Comparison of ENCODE assay signal across 8 cellular contexts in genomic region chr2:84495539-84496146, GRCh38. TPM values are rescaled to one million over a fixed set of nuclear protein-coding genes. Genes with fewer than 3 reads are reported as not detected.
A peak's percentile ranks its signal among the peaks of the same experiment; 100 is the strongest.
DNase-seq lines count a peak whose midpoint lies in the region; ATAC-seq, FAIRE-seq and TF ChIP-seq lines count a peak whose summit lies in the region.

No MANE protein-coding gene starts in this region.

- peak; percentile 69 for TF ChIP-seq CTCF in Panc1 (IDR thresholded peaks at IDR 0.05)
- TF ChIP-seq CTCF in stomach (IDR thresholded peaks at IDR 0.05): peak in 5 of 7 experiments; percentile 64 to 74 (median 66)

- intact Hi-C loops in Panc1 (cut with micrococcal nuclease; ENCODE audit: unreplicated experiment): loop anchor here (1.0 to 5.0 kb wide), 4 partner anchors 136 to 432 kb away; partner anchors contain the start of gene TRABD2A
- intact Hi-C loops in stomach (cut with DNase I; ENCODE audit: low total_unique reads): loop anchor here (10.0 kb wide), 2 partner anchors 129 to 379 kb away; no protein-coding TSS in a partner anchor

- WGBS in stomach, 5 donors: 19 to 28% (median 22%) methylated on average over 8 of the region's 8 CpGs

- no peak overlapping the region for H3K4me3 ChIP-seq in Panc1 (ENCODE audit: low read depth in 2 of 2, low read length in 2 of 2)
- no peak overlapping the region for H3K4me3 ChIP-seq in stomach

- no peak for TF ChIP-seq EP300 in stomach (IDR thresholded peaks at IDR 0.05)

- no peaks in the 10 kb centered on the region for H3K36me3 ChIP-seq in Panc1 (ENCODE audit: control insufficient read depth, insufficient read depth, low read length)
- no peaks in the 10 kb centered on the region for H3K36me3 ChIP-seq in stomach

- H3K27me3 Mint-ChIP-seq in activated CD8-positive, alpha-beta memory T cell treated with anti-CD3 and anti-CD28 coated beads, Interleukin-2, amount 10 ng/mL, durations not matched to agents 7 days and 5 days: no peaks in the 10 kb centered on the region

- H3K4me1 Mint-ChIP-seq in activated CD8-positive, alpha-beta memory T cell treated with anti-CD3 and anti-CD28 coated beads, Interleukin-2, amount 10 ng/mL, durations not matched to agents 7 days and 5 days: peaks cover 5% of the 10 kb centered on the region

- H3K27ac ChIP-seq in Panc1 (ENCODE audit: low read length) (no peak overlapping the region), stomach (no peak overlapping the region)

- POLR2A ChIA-PET in Panc1 (lab: Charles Lee): no interaction called here

- H3K4me3 Mint-ChIP-seq in activated CD8-positive, alpha-beta memory T cell treated with anti-CD3 and anti-CD28 coated beads, Interleukin-2, amount 10 ng/mL, durations not matched to agents 7 days and 5 days: no peak overlapping the region

- BruUV-seq in Panc1 (replicated peaks; lab: Mats Ljungman, UMichigan): no TSS peak

- FAIRE-seq in islet of Langerhans (lab: Jason Lieb, UNC): peak; percentile 100

- peak; percentile 92 for ATAC-seq in activated CD8-positive, alpha-beta memory T cell treated with anti-CD3 and anti-CD28 coated beads, Interleukin-2, amount 10 ng/mL, durations not matched to agents 7 days and 5 days
- ATAC-seq in GM21576 (IDR thresholded peaks at IDR 0.05; ENCODE audit: unreplicated experiment): peak; percentile 83
- peak; percentile 92 for ATAC-seq in Panc1

- no peak for TF ChIP-seq POLR2A in stomach (IDR thresholded peaks at IDR 0.05)

- H3K4me1 ChIP-seq in Panc1 (ENCODE audit: control insufficient read depth, insufficient read depth, low read length) (no peaks in the 10 kb centered on the region), stomach (no peaks in the 10 kb centered on the region)

- CTCF ChIA-PET in activated CD8-positive, alpha-beta memory T cell treated with anti-CD3 and anti-CD28 coated beads, Interleukin-2, amount 10 ng/mL, durations not matched to agents 7 days and 5 days (lab: Charles Lee): no interaction called here
- CTCF ChIA-PET in Panc1 (lab: Charles Lee): no interaction called here

- H3K36me3 Mint-ChIP-seq in activated CD8-positive, alpha-beta memory T cell treated with anti-CD3 and anti-CD28 coated beads, Interleukin-2, amount 10 ng/mL, durations not matched to agents 7 days and 5 days: no peaks in the 10 kb centered on the region

- H3K27me3 ChIP-seq in Panc1 (ENCODE audit: control insufficient read depth, insufficient read depth, low read length): no peaks in the 10 kb centered on the region; the same call in 1 of the 2 replicates
- no peaks in the 10 kb centered on the region for H3K27me3 ChIP-seq in stomach

- in situ Hi-C loops in KBM-7 (cut with MboI; ENCODE audit: low pct_unique_long_range_greater_than_20kb, low sequenced_read_pairs): loop anchor here (25.0 kb wide), 1 partner anchor 792 kb away; no protein-coding TSS in a partner anchor
- in situ Hi-C loops in Panc1 (cut with HindIII; ENCODE audit: low pct_unique_long_range_greater_than_20kb, low sequenced_read_pairs): no loop called here

- no peak for DNase-seq in activated CD8-positive, alpha-beta memory T cell treated with anti-CD3 and anti-CD28 coated beads, Interleukin-2, amount 10 ng/mL, durations not matched to agents 7 days and 5 days
- no peak for DNase-seq in activated CD8-positive, alpha-beta memory T cell treated with anti-CD3 and anti-CD28 coated beads for 24 hours
- DNase-seq in KBM-7 (peak; percentile 80), Panc1 (ENCODE audit: low read depth, low spot score) (peak; percentile 55), brain pericyte (ENCODE audit: low read depth, low spot score) (peak; percentile 25), stomach (no peak)

- no peaks in the 10 kb centered on the region for H3K9me3 ChIP-seq in Panc1 (ENCODE audit: control insufficient read depth, insufficient read depth, low read depth, low read length)
- H3K9me3 ChIP-seq in stomach: no peaks in the 10 kb centered on the region

- no peak overlapping the region for H3K27ac Mint-ChIP-seq in activated CD8-positive, alpha-beta memory T cell treated with anti-CD3 and anti-CD28 coated beads, Interleukin-2, amount 10 ng/mL, durations not matched to agents 7 days and 5 days

- H3K9me3 Mint-ChIP-seq in activated CD8-positive, alpha-beta memory T cell treated with anti-CD3 and anti-CD28 coated beads, Interleukin-2, amount 10 ng/mL, durations not matched to agents 7 days and 5 days (ENCODE audit: low read depth): no peaks in the 10 kb centered on the region

RNA-seq across cellular contexts. Expression of gene DNAH6, which starts 20.7 kb away (rescaled TPM):
- total RNA-seq in activated CD8-positive, alpha-beta memory T cell treated with anti-CD3 and anti-CD28 coated beads, Interleukin-2, amount 10 ng/mL, durations not matched to agents 7 days and 5 days: under 1 TPM; 0.63 to 0.85 TPM
- 0.26 TPM for total RNA-seq in Panc1 (2021; ENCODE audit: unreplicated experiment)
- not detected for polyA plus RNA-seq in Panc1 (2012; ENCODE audit: insufficient read length)
- 1 to 10 TPM in 3 of 5 donors, under 1 TPM in 2; 0.29 to 4.5 (median 1.3) TPM for total RNA-seq in stomach
- under 1 TPM; 0.15 to 0.20 (median 0.19) TPM for polyA plus RNA-seq in stomach

RNA-seq across cellular contexts. Expression of gene SUCLG1, which starts 36.6 kb away (rescaled TPM):
- 10 to 100 TPM; 72.3 to 76.2 TPM for total RNA-seq in activated CD8-positive, alpha-beta memory T cell treated with anti-CD3 and anti-CD28 coated beads, Interleukin-2, amount 10 ng/mL, durations not matched to agents 7 days and 5 days
- total RNA-seq in Panc1 (2021; ENCODE audit: unreplicated experiment): 59.8 TPM
- 45.1 TPM for polyA plus RNA-seq in Panc1 (2012; ENCODE audit: insufficient read length)
- total RNA-seq in stomach: 10 to 100 TPM; 19.6 to 98.6 (median 83.7) TPM
- 100 to 1,000 TPM in 2 of 3 donors, 10 to 100 TPM in 1; 89.0 to 115 (median 102) TPM for polyA plus RNA-seq in stomach

Comparison
In these comparisons a context has a peak if more than half of its experiments do, and no peak if none do; other contexts are left out.
1. DNase-seq: peak in KBM-7 (single experiment), Panc1 (single experiment) and brain pericyte (single experiment); none in activated CD8-positive, alpha-beta memory T cell treated with anti-CD3 and anti-CD28 coated beads, Interleukin-2, amount 10 ng/mL, durations not matched to agents 7 days and 5 days (single experiment), activated CD8-positive, alpha-beta memory T cell treated with anti-CD3 and anti-CD28 coated beads for 24 hours (single experiment) and stomach (single experiment).
2. Peak in every context shown above with its lines, with median percentiles within 50 percentile points of each other: ATAC-seq.